ENCODE assay signal across 1 cellular context in genomic region chr1:20476260-20477038, GRCh38.
TF ChIP-seq lines count a peak whose summit lies in the region.

No MANE protein-coding gene starts in this region.

TF ChIP-seq in GM12878, 131 proteins besides CTCF, POLR2A, EP300 and RAD21 (continued from another document):
- TF ChIP-seq SKIL (IDR thresholded peaks at IDR 0.05; ENCODE audit: low read depth, poor library complexity, severe bottlenecking) = no peak
- TF ChIP-seq EED (IDR thresholded peaks at IDR 0.05; ENCODE audit: low read depth) = no peak
- TF ChIP-seq EGR1 (IDR thresholded peaks at IDR 0.05; ENCODE audit: borderline replicate concordance in 1 of 2, low read depth in 2 of 2, low read length in 2 of 2) = no peak
TF ChIP-seq in GM12878: peak in this region for 2.
